In genomic region chr6:125154184-125155135, GRCh38 we compare ENCODE assay signal across 8 cellular contexts. TPM values are rescaled to one million over a fixed set of nuclear protein-coding genes. Genes with fewer than 3 reads are reported as not detected.
A peak's percentile ranks its signal among the peaks of the same experiment; 100 is the strongest.
DNase-seq lines count a peak whose midpoint lies in the region; ATAC-seq and TF ChIP-seq lines count a peak whose summit lies in the region.

No MANE protein-coding gene starts in this region.

- no peaks in the 10 kb centered on the region for H3K36me3 ChIP-seq in SJSA1
- H3K36me3 ChIP-seq in colonic mucosa: no peaks in the 10 kb centered on the region
- no peaks in the 10 kb centered on the region for H3K36me3 ChIP-seq in right lobe of liver
- no peaks in the 10 kb centered on the region for H3K36me3 ChIP-seq in stomach

- DNase-seq in AG10803 (ENCODE audit: low read depth): no peak
- DNase-seq in SJSA1 (ENCODE audit: low read depth in 1 of 2, low spot score in 2 of 2): no peak
- peak; percentile 35 for DNase-seq in colonic mucosa
- DNase-seq in right lobe of liver: peak; percentile 72 to 81 (median 77)
- no peak for DNase-seq in stomach

- H3K9ac ChIP-seq in colonic mucosa (ENCODE audit: low read depth in 2 of 2, low read length in 2 of 2): peak overlapping the region; percentile 78 to 83

- H3K4me3 ChIP-seq in AG10803 (ENCODE audit: low read length) (peak overlapping the region; percentile 66), SJSA1 (peak overlapping the region; percentile 42), colonic mucosa (peak overlapping the region; percentile 47), right lobe of liver (peak overlapping the region; percentile 62 to 76 (median 76)), stomach (peak overlapping the region; percentile 62 to 77 (median 72))

- TF ChIP-seq CTCF in AG10803 (conservative IDR thresholded peaks at IDR 0.05; ENCODE audit: low read length) (0 out of 2 replicates have a peak, but pooled peaks have one; percentile 26), colonic mucosa (IDR thresholded peaks at IDR 0.05) (peak; percentile 21), right lobe of liver (IDR thresholded peaks at IDR 0.05) (peak; percentile 30 to 54 (median 50)), stomach (IDR thresholded peaks at IDR 0.05) (peak in 2 of 7 experiments; percentile 17 to 21)

- no peaks in the 10 kb centered on the region for H3K27me3 ChIP-seq in SJSA1 (replicated peaks)
- no peaks in the 10 kb centered on the region for H3K27me3 ChIP-seq in colonic mucosa
- no peaks in the 10 kb centered on the region for H3K27me3 ChIP-seq in right lobe of liver
- peaks cover 0 to 12% (median 0%) of the 10 kb centered on the region in 3 donors for H3K27me3 ChIP-seq in stomach

- peak; percentile 2 for ATAC-seq in GM21529 (IDR thresholded peaks at IDR 0.05; ENCODE audit: unreplicated experiment)
- peak; percentile 72 to 76 (median 74) for ATAC-seq in right lobe of liver
- ATAC-seq in HG03571 (IDR thresholded peaks at IDR 0.05; ENCODE audit: unreplicated experiment): no peak
- ATAC-seq in GM21423 (IDR thresholded peaks at IDR 0.05; ENCODE audit: unreplicated experiment): no peak

- H3K9me3 ChIP-seq in SJSA1 (replicated peaks) (no peaks in the 10 kb centered on the region), colonic mucosa (no peaks in the 10 kb centered on the region), right lobe of liver (no peaks in the 10 kb centered on the region), stomach (no peaks in the 10 kb centered on the region)

- H3K4me1 ChIP-seq in SJSA1 (replicated peaks): peaks cover 15% of the 10 kb centered on the region
- H3K4me1 ChIP-seq in colonic mucosa: no peaks in the 10 kb centered on the region
- H3K4me1 ChIP-seq in right lobe of liver: no peaks in the 10 kb centered on the region
- H3K4me1 ChIP-seq in stomach: peaks cover 0 to 25% (median 18%) of the 10 kb centered on the region in 4 donors

- 8% methylated on average over 32 of the region's 64 CpGs for WGBS in right lobe of liver (ENCODE audit: insufficient coverage, low coverage, low lambda C conversion rate, missing lambda C conversion rate)
- 12 to 26% (median 15%) methylated on average over 39 to 64 of the region's 64 CpGs for WGBS in stomach, 5 donors

- intact Hi-C loops in colonic mucosa (cut with DNase I): loop anchor here (5.0 to 10.0 kb wide), 2 partner anchors 148 to 600 kb away; partner anchors contain the start of gene HDDC2
- intact Hi-C loops in right lobe of liver (cut with DNase I): no loop called here
- intact Hi-C loops in stomach (cut with DNase I; ENCODE audit: low total_unique reads): loop anchor here (5.0 kb wide), 1 partner anchor 148 kb away; the partner anchor contains the start of gene HDDC2

- H3K27ac ChIP-seq in SJSA1 (no peak overlapping the region), colonic mucosa (peak overlapping the region; percentile 34), right lobe of liver (peak overlapping the region; percentile 66 to 81 (median 77)), stomach (peak overlapping the region; percentile 57 to 83 (median 78))

- TF ChIP-seq EP300 in stomach (IDR thresholded peaks at IDR 0.05): no peak

- TF ChIP-seq POLR2A in right lobe of liver (IDR thresholded peaks at IDR 0.05): no peak
- TF ChIP-seq POLR2A in stomach (IDR thresholded peaks at IDR 0.05): no peak

RNA-seq across cellular contexts. Expression of gene TPD52L1, which starts 0.9 kb away (rescaled TPM):
- 39.2 and 47.9 TPM in 2 replicates for total RNA-seq in SJSA1 (2014; rRNA removed; shearing (Covaris generic))
- total RNA-seq in colonic mucosa (10 to 100 TPM; 15.5 to 16.9 TPM), right lobe of liver (100 to 1,000 TPM in 2 of 6 experiments, 10 to 100 TPM in 4; 36.8 to 119 (median 47.7) TPM), stomach (100 to 1,000 TPM in 1 of 5 donors, 10 to 100 TPM in 4; 14.8 to 100 (median 23.3) TPM)
- 100 to 1,000 TPM in 1 of 3 donors, 10 to 100 TPM in 2; 80.6 to 102 (median 95.3) TPM for polyA plus RNA-seq in stomach

Comparison
In these comparisons a context has a peak if more than half of its experiments do, and no peak if none do; other contexts are left out.
1. DNase-seq: peak in colonic mucosa (single experiment) and right lobe of liver (3 of 3); none in AG10803 (single experiment), SJSA1 (0 of 2) and stomach (single experiment).
2. ATAC-seq: peak in GM21529 (single experiment) and right lobe of liver (4 of 4); none in HG03571 (single experiment) and GM21423 (single experiment).
3. intact Hi-C loops: an anchor here in colonic mucosa (5.0 to 10.0 kb wide) and stomach (5.0 kb wide); none called in right lobe of liver.
4. Peak in every context shown above with its lines, with median percentiles within 50 percentile points of each other: H3K4me3 ChIP-seq.